In the genomic region with DNA sequence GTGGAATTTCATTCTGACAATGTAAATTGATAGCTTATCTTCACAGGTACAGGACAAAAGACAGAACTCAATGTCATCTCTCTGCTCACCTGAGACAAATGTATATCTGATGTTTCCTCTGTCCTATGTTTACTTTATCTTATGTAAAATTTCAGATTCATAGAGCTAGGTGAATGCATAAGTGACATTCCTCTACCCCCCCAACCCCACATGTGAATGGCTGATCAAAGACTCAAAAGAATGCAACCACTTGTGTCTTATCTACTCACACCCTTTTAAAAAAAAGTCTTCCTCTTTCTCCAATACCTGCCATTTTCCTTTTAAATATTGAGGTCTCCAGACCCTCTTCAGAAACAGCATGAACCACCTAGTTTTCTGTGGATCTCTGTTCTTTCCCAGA, we compare ENCODE assay signal across 23 cellular contexts.
"Had no signal": no experiment of that assay in that cellular context is flagged by ENCODE, and none has a peak within 500 bp of the region (broad histone marks: within the 10 kb centered on the region; RNA-seq: fewer than 3 reads in every experiment).

No MANE protein-coding gene starts in this region.

- H3K27ac Mint-ChIP-seq: dendritic cell treated with granulocyte-macrophage colony-stimulating factor and Interleukin-4, amounts not matched to agents 40 ng/mL and 50 ng/mL, for 4 days; effector memory CD8-positive, alpha-beta T cell had no signal

- H3K27me3 ChIP-seq: colonic mucosa, dorsolateral prefrontal cortex, esophagus muscularis mucosa, esophagus squamous epithelium, foreskin keratinocyte, gastrocnemius medialis, gastroesophageal sphincter, heart left ventricle, heart right ventricle had no signal

- DNase-seq: colonic mucosa; cortex of kidney; dermis blood vessel endothelial cell; dorsolateral prefrontal cortex; effector CD4-positive, alpha-beta T cell; effector CD8-positive, alpha-beta T cell; effector memory CD4-positive, alpha-beta T cell; effector memory CD8-positive, alpha-beta T cell; erythroblast; esophagus squamous epithelium; foreskin fibroblast; foreskin keratinocyte; foreskin melanocyte; gastrocnemius medialis; glutamatergic neuron; head of caudate nucleus; heart left ventricle; heart right ventricle had no signal

- H3K27ac ChIP-seq: colonic mucosa, coronary artery, epithelial cell of prostate, esophagus muscularis mucosa, esophagus squamous epithelium, foreskin keratinocyte, gastrocnemius medialis, gastroesophageal sphincter, heart left ventricle, heart right ventricle had no signal

- H3K27me3 Mint-ChIP-seq: dendritic cell treated with granulocyte-macrophage colony-stimulating factor and Interleukin-4, amounts not matched to agents 40 ng/mL and 50 ng/mL, for 4 days; effector memory CD8-positive, alpha-beta T cell had no signal

- H3K4me3 ChIP-seq: colonic mucosa, coronary artery, dorsolateral prefrontal cortex, esophagus muscularis mucosa, esophagus squamous epithelium, gastrocnemius medialis, gastroesophageal sphincter, heart left ventricle, heart right ventricle had no signal

- H3K9me3 ChIP-seq: colonic mucosa, esophagus muscularis mucosa, esophagus squamous epithelium, gastrocnemius medialis, gastroesophageal sphincter, heart left ventricle, heart right ventricle had no signal

- H3K4me3 Mint-ChIP-seq: dendritic cell treated with granulocyte-macrophage colony-stimulating factor and Interleukin-4, amounts not matched to agents 40 ng/mL and 50 ng/mL, for 4 days; effector memory CD8-positive, alpha-beta T cell had no signal

- H3K4me1 ChIP-seq: colonic mucosa, esophagus muscularis mucosa, esophagus squamous epithelium, foreskin keratinocyte, gastrocnemius medialis, gastroesophageal sphincter, heart left ventricle, heart right ventricle had no signal

- H3K36me3 ChIP-seq: colonic mucosa, esophagus muscularis mucosa, esophagus squamous epithelium, gastrocnemius medialis, gastroesophageal sphincter, heart left ventricle, heart right ventricle had no signal
